ENCODE assay signal across 2 cellular contexts in the genomic region with DNA sequence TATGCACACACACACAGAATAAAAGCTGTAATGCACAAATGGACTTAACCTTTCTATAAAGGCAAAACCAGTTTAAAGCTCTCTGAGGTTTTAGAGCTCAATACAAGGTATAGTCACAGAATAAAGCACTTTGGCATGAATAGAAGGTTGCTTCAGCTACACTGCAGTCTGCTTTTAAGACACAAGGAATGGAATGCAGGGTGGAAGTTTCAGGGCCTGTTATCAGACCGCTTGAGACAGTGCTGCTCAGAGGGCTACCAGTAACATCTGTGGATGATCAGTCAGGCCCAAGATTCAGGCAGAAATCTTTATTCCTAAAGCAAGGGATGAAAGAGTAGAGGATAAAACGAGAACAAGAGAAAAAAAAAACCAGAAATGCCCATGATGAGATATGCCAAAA.
TF ChIP-seq lines count a peak whose summit lies in the region.

No MANE protein-coding gene starts in this region.

TF ChIP-seq in SK-N-SH treated with all-trans-retinoic acid at 6 μM for 48 hours, 23 proteins besides CTCF, POLR2A, EP300 and RAD21 (continued from another document):
- TF ChIP-seq, protein P1, sequence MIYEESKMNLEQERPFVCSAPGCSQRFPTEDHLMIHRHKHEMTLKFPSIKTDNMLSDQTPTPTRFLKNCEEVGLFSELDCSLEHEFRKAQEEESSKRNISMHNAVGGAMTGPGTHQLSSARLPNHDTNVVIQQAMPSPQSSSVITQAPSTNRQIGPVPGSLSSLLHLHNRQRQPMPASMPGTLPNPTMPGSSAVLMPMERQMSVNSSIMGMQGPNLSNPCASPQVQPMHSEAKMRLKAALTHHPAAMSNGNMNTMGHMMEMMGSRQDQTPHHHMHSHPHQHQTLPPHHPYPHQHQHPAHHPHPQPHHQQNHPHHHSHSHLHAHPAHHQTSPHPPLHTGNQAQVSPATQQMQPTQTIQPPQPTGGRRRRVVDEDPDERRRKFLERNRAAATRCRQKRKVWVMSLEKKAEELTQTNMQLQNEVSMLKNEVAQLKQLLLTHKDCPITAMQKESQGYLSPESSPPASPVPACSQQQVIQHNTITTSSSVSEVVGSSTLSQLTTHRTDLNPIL (CRISPR knock-in tag; IDR thresholded peaks at IDR 0.05; ENCODE audit: low read depth): no peak

TF ChIP-seq in SK-N-SH, 30 proteins besides CTCF, POLR2A, EP300 and RAD21 (continued from another document):
- TF ChIP-seq, protein P2, sequence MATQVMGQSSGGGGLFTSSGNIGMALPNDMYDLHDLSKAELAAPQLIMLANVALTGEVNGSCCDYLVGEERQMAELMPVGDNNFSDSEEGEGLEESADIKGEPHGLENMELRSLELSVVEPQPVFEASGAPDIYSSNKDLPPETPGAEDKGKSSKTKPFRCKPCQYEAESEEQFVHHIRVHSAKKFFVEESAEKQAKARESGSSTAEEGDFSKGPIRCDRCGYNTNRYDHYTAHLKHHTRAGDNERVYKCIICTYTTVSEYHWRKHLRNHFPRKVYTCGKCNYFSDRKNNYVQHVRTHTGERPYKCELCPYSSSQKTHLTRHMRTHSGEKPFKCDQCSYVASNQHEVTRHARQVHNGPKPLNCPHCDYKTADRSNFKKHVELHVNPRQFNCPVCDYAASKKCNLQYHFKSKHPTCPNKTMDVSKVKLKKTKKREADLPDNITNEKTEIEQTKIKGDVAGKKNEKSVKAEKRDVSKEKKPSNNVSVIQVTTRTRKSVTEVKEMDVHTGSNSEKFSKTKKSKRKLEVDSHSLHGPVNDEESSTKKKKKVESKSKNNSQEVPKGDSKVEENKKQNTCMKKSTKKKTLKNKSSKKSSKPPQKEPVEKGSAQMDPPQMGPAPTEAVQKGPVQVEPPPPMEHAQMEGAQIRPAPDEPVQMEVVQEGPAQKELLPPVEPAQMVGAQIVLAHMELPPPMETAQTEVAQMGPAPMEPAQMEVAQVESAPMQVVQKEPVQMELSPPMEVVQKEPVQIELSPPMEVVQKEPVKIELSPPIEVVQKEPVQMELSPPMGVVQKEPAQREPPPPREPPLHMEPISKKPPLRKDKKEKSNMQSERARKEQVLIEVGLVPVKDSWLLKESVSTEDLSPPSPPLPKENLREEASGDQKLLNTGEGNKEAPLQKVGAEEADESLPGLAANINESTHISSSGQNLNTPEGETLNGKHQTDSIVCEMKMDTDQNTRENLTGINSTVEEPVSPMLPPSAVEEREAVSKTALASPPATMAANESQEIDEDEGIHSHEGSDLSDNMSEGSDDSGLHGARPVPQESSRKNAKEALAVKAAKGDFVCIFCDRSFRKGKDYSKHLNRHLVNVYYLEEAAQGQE (IDR thresholded peaks at IDR 0.05; ENCODE audit: low read depth, low read length): no peak
- TF ChIP-seq MXI1 (IDR thresholded peaks at IDR 0.05; ENCODE audit: low read depth, low read length) (no peak), NRF1 (IDR thresholded peaks at IDR 0.05; ENCODE audit: low read depth, low read length) (no peak)
